14 cellular contexts compared by ENCODE assay signal in genomic region chr7:91620827-91621226, GRCh38.
DNase-seq lines count a peak whose midpoint lies in the region; ATAC-seq and TF ChIP-seq lines count a peak whose summit lies in the region.
"Had no signal": no experiment of that assay in that cellular context is flagged by ENCODE, and none has a peak within 500 bp of the region (broad histone marks: within the 10 kb centered on the region; RNA-seq: fewer than 3 reads in every experiment).

No MANE protein-coding gene starts in this region.

- H3K36me3 Mint-ChIP-seq in WTC11: no peaks in the 10 kb centered on the region
- H3K36me3 Mint-ChIP-seq: CD4-positive, CD25-positive, alpha-beta regulatory T cell had no signal

- H3K14ac ChIP-seq in neuronal stem cell (ENCODE audit: low read length): no peak overlapping the region

- DNase-seq in NCI-H82 (lab: John Stamatoyannopoulos, UW): peak; percentile 21
- no peak for DNase-seq in NCI-H82 treated with DMSO at 0.1 percent for 48 hours (lab: John Stamatoyannopoulos, UW; ENCODE audit: unreplicated experiment)
- peak; percentile 53 for DNase-seq in NCI-H2029 treated with DMSO at 0.1 percent for 48 hours (lab: John Stamatoyannopoulos, UW)
- DNase-seq in WTC11 (ENCODE audit: low spot score): no peak
- no peak for DNase-seq in neuronal stem cell (ENCODE audit: low spot score)
- no peak for DNase-seq in osteoblast (ENCODE audit: insufficient read length, low spot score, missing footprints)
- DNase-seq in vagina (ENCODE audit: extremely low spot score in 2 of 2): no peak
- DNase-seq: ACHN; CD4-positive, CD25-positive, alpha-beta regulatory T cell; DMS79 had no signal

- no peak overlapping the region for H2AK5ac ChIP-seq in neuronal stem cell (ENCODE audit: low read depth, low read length)

- H2BK12ac ChIP-seq in neuronal stem cell (ENCODE audit: low read length): no peak overlapping the region

- TF ChIP-seq POLR2A in vagina (IDR thresholded peaks at IDR 0.05): no peak

- intact Hi-C loops in vagina (cut with DNase I): no loop called here

- H4K20me1 ChIP-seq in osteoblast (ENCODE audit: insufficient read depth, low read length): no peaks in the 10 kb centered on the region
- H4K20me1 ChIP-seq: BLaER1 treated with 17β-estradiol and CSF1 and Interleukin-3, amounts not matched to agents 10 nM and 100 nM had no signal

- H3K18ac ChIP-seq in neuronal stem cell (ENCODE audit: low read length): no peak overlapping the region

- H2AFZ ChIP-seq in neuronal stem cell (ENCODE audit: low read length): peak overlapping the region; percentile 24
- no peak overlapping the region for H2AFZ ChIP-seq in osteoblast (ENCODE audit: low read length)

- no peak overlapping the region for H3K9ac ChIP-seq in neuronal stem cell (ENCODE audit: low read depth, low read length, poor library complexity)
- H3K9ac ChIP-seq: BLaER1 treated with 17β-estradiol and CSF1 and Interleukin-3, amounts not matched to agents 10 nM and 100 nM had no signal

- no CpG with 5 or more reads among the region's 1 CpG for WGBS in neuronal stem cell (ENCODE audit: extremely low coverage in 2 of 2, insufficient read length in 2 of 2, insufficient replicate concordance in 1 of 2), 2 donors

- H3K4ac ChIP-seq in neuronal stem cell (ENCODE audit: low read length): no peak overlapping the region

- H3K4me1 Mint-ChIP-seq in WTC11: peaks cover 4% of the 10 kb centered on the region
- H3K4me1 Mint-ChIP-seq: CD4-positive, CD25-positive, alpha-beta regulatory T cell had no signal

- no peak overlapping the region for H3K4me3 Mint-ChIP-seq in WTC11
- H3K4me3 Mint-ChIP-seq: CD4-positive, CD25-positive, alpha-beta regulatory T cell had no signal

- CTCF ChIA-PET in WTC11 (lab: Charles Lee): interaction anchor here (0.5 kb wide), 1 partner anchor 394 kb away, joined by 3 read pairs; no protein-coding TSS in a partner anchor

- H3K23ac ChIP-seq in neuronal stem cell (ENCODE audit: low read depth, low read length, poor library complexity): no peak overlapping the region

- no peak overlapping the region for H3K27ac Mint-ChIP-seq in WTC11
- H3K27ac Mint-ChIP-seq: CD4-positive, CD25-positive, alpha-beta regulatory T cell had no signal

- H2BK5ac ChIP-seq in neuronal stem cell (ENCODE audit: low read length): no peak overlapping the region

- H3K4me3 ChIP-seq in neuronal stem cell (ENCODE audit: low read length in 2 of 2) (no peak overlapping the region), osteoblast (ENCODE audit: insufficient read depth, low read length) (no peak overlapping the region), vagina (no peak overlapping the region)
- H3K4me3 ChIP-seq: BLaER1 treated with 17β-estradiol and CSF1 and Interleukin-3, amounts not matched to agents 10 nM and 100 nM; HAP-1 had no signal

- H3K9me3 Mint-ChIP-seq in WTC11: no peaks in the 10 kb centered on the region

- H2BK15ac ChIP-seq in neuronal stem cell (ENCODE audit: low read length): no peak overlapping the region

- no peak overlapping the region for H4K91ac ChIP-seq in neuronal stem cell (ENCODE audit: low read depth, low read length, poor library complexity)

- no peak for TF ChIP-seq CTCF in WTC11 (IDR thresholded peaks at IDR 0.05)
- no peak for TF ChIP-seq CTCF in osteoblast (IDR thresholded peaks at IDR 0.05; ENCODE audit: extremely low read depth, low read depth, low read length)
- no peak for TF ChIP-seq CTCF in vagina (IDR thresholded peaks at IDR 0.05)

- no peaks in the 10 kb centered on the region for H3K79me1 ChIP-seq in neuronal stem cell (ENCODE audit: low read depth, low read length)

- H3K4me1 ChIP-seq in neuronal stem cell (ENCODE audit: control insufficient read depth in 2 of 2, insufficient read depth in 1 of 2, low read depth in 1 of 2, low read length in 2 of 2): peaks cover 0 to 8% of the 10 kb centered on the region in 2 donors
- H3K4me1 ChIP-seq in osteoblast (ENCODE audit: insufficient read depth, low read length): no peaks in the 10 kb centered on the region
- H3K4me1 ChIP-seq in vagina: no peaks in the 10 kb centered on the region
- H3K4me1 ChIP-seq: BLaER1 treated with 17β-estradiol and CSF1 and Interleukin-3, amounts not matched to agents 10 nM and 100 nM had no signal

- H2BK120ac ChIP-seq in neuronal stem cell (ENCODE audit: low read depth, low read length): no peak overlapping the region

- no peak overlapping the region for H3K27ac ChIP-seq in neuronal stem cell (replicated peaks; ENCODE audit: low read length)
- no peak overlapping the region for H3K27ac ChIP-seq in osteoblast (ENCODE audit: low read depth, low read length)
- H3K27ac ChIP-seq in vagina: no peak overlapping the region
- H3K27ac ChIP-seq: BLaER1 treated with 17β-estradiol and CSF1 and Interleukin-3, amounts not matched to agents 10 nM and 100 nM; HL-60 had no signal

- H3K79me2 ChIP-seq in osteoblast (ENCODE audit: insufficient read depth, low read length): no peaks in the 10 kb centered on the region

- ATAC-seq in WTC11: peak; percentile 55
- ATAC-seq in HG03439 (IDR thresholded peaks at IDR 0.05; ENCODE audit: unreplicated experiment): no peak

- no peak overlapping the region for H4K8ac ChIP-seq in neuronal stem cell (ENCODE audit: low read depth, low read length)

- no peaks in the 10 kb centered on the region for H3K27me3 Mint-ChIP-seq in WTC11 (ENCODE audit: low read depth)
- H3K27me3 Mint-ChIP-seq: CD4-positive, CD25-positive, alpha-beta regulatory T cell had no signal

- POLR2A ChIA-PET in WTC11 (lab: Charles Lee): no interaction called here

- H3K4me2 ChIP-seq in neuronal stem cell (ENCODE audit: insufficient read depth, low read length, poor library complexity, severe bottlenecking): no peak overlapping the region
- H3K4me2 ChIP-seq in osteoblast (ENCODE audit: insufficient read depth, low read length): no peak overlapping the region
- H3K4me2 ChIP-seq: BLaER1 treated with 17β-estradiol and CSF1 and Interleukin-3, amounts not matched to agents 10 nM and 100 nM had no signal

- H3K9me3 ChIP-seq in neuronal stem cell (replicated peaks in 1 of 2; ENCODE audit: control insufficient read depth in 2 of 2, insufficient read depth in 1 of 2, low read depth in 1 of 2, low read length in 2 of 2) (no peaks in the 10 kb centered on the region), osteoblast (ENCODE audit: low read depth, low read length) (no peaks in the 10 kb centered on the region), vagina (no peaks in the 10 kb centered on the region)
- H3K9me3 ChIP-seq: BLaER1 treated with 17β-estradiol and CSF1 and Interleukin-3, amounts not matched to agents 10 nM and 100 nM; HAP-1 had no signal

- H3K27me3 ChIP-seq in neuronal stem cell (ENCODE audit: control insufficient read depth in 3 of 3, insufficient read depth in 3 of 3, low read depth in 1 of 3, low read length in 3 of 3): no peaks in the 10 kb centered on the region
- no peaks in the 10 kb centered on the region for H3K27me3 ChIP-seq in osteoblast (ENCODE audit: insufficient read depth, low read length)
- no peaks in the 10 kb centered on the region for H3K27me3 ChIP-seq in vagina
- H3K27me3 ChIP-seq: BLaER1 treated with 17β-estradiol and CSF1 and Interleukin-3, amounts not matched to agents 10 nM and 100 nM had no signal

- H3K36me3 ChIP-seq in neuronal stem cell (replicated peaks in 1 of 2; ENCODE audit: control insufficient read depth in 2 of 2, insufficient read depth in 2 of 2, low read length in 2 of 2) (no peaks in the 10 kb centered on the region), osteoblast (ENCODE audit: insufficient read depth, low read length) (no peaks in the 10 kb centered on the region), vagina (no peaks in the 10 kb centered on the region)
- H3K36me3 ChIP-seq: BLaER1 treated with 17β-estradiol and CSF1 and Interleukin-3, amounts not matched to agents 10 nM and 100 nM; HAP-1 had no signal

TF ChIP-seq in WTC11, 78 proteins besides CTCF, POLR2A, EP300 and RAD21:
- TF ChIP-seq EMX1 (CRISPR knock-in tag; IDR thresholded peaks at IDR 0.05) (no peak), CBFB (CRISPR knock-in tag; IDR thresholded peaks at IDR 0.05; ENCODE audit: low read depth) (no peak), ATF3 (CRISPR knock-in tag; conservative IDR thresholded peaks at IDR 0.05) (no peak), TEAD1 (CRISPR knock-in tag; IDR thresholded peaks at IDR 0.05) (no peak), IRF2 (CRISPR knock-in tag; IDR thresholded peaks at IDR 0.05; ENCODE audit: borderline replicate concordance, low read depth) (no peak), TP53 (CRISPR knock-in tag; IDR thresholded peaks at IDR 0.05) (no peak), NR1H2 (CRISPR knock-in tag; IDR thresholded peaks at IDR 0.05) (no peak), ZNF219 (CRISPR knock-in tag; IDR thresholded peaks at IDR 0.05; ENCODE audit: borderline replicate concordance) (no peak)

Comparison
In these comparisons a context has a peak if more than half of its experiments do, and no peak if none do; other contexts are left out.
1. DNase-seq: peak in NCI-H82 (single experiment) and NCI-H2029 treated with DMSO at 0.1 percent for 48 hours (single experiment); none in NCI-H82 treated with DMSO at 0.1 percent for 48 hours (single experiment), WTC11 (single experiment), neuronal stem cell (single experiment), osteoblast (single experiment) and vagina (0 of 2).